24 cellular contexts compared by ENCODE assay signal in genomic region chr10:36280396-36280795, GRCh38.
DNase-seq lines count a peak whose midpoint lies in the region; ATAC-seq, FAIRE-seq and TF ChIP-seq lines count a peak whose summit lies in the region.
"Had no signal": no experiment of that assay in that cellular context is flagged by ENCODE, and none has a peak within 500 bp of the region (broad histone marks: within the 10 kb centered on the region; RNA-seq: fewer than 3 reads in every experiment).

No MANE protein-coding gene starts in this region.

- intact Hi-C loops in head of caudate nucleus (cut with DNase I): no loop called here

- no peak for TF ChIP-seq POLR2A in A549 (IDR thresholded peaks at IDR 0.05; ENCODE audit: low read length)

- H3K4me1 ChIP-seq in A549 (peaks cover 30% of the 10 kb centered on the region), mesodermal cell (ENCODE audit: control insufficient read depth, insufficient read depth, low read length, poor library complexity, severe bottlenecking) (peaks cover 16% of the 10 kb centered on the region)
- H3K4me1 ChIP-seq: HAP-1, psoas muscle had no signal

- H3K27me3 ChIP-seq in brain microvascular endothelial cell (replicated peaks): no peaks in the 10 kb centered on the region

- H3K4me2 ChIP-seq in A549: peak overlapping the region; percentile 72

- FAIRE-seq in A549 (lab: Jason Lieb, UNC): no peak

- no peak; a peak in 1 of 5 replicates for TF ChIP-seq RAD21 in A549 (conservative IDR thresholded peaks at IDR 0.05 in 1 of 2, IDR thresholded peaks at IDR 0.05 in 1 of 2)

- TF ChIP-seq CTCF in A549 (IDR thresholded peaks at IDR 0.05) (no peak), brain microvascular endothelial cell (IDR thresholded peaks at IDR 0.05; ENCODE audit: low read depth, low read length, missing control alignments) (no peak)

- CTCF ChIA-PET in A549 (lab: Yijun Ruan, JAX): interaction anchor here (1.2 to 1.6 kb wide), 3 partner anchors 642 to 646 kb away, joined by 3 to 5 read pairs (median 4); no protein-coding TSS in a partner anchor

- POLR2A ChIA-PET in A549 (lab: Yijun Ruan, JAX): interaction anchor here (0.9 to 1.2 kb wide), 3 partner anchors 12 to 645 kb away, joined by 3 read pairs; no protein-coding TSS in a partner anchor

- WGBS in A549 (ENCODE audit: missing lambda C conversion rate): 0% methylated on average over 1 of the region's 1 CpG
- no CpG with 5 or more reads among the region's 1 CpG for WGBS in mesodermal cell (ENCODE audit: insufficient coverage in 2 of 2), 2 experiments

- H3K36me3 ChIP-seq in brain microvascular endothelial cell (replicated peaks): no peaks in the 10 kb centered on the region
- no peaks in the 10 kb centered on the region for H3K36me3 ChIP-seq in mesodermal cell (ENCODE audit: control insufficient read depth, insufficient read depth, low read length)
- H3K36me3 ChIP-seq: HAP-1 had no signal

- H3K27ac ChIP-seq in A549 (peak overlapping the region; percentile 83 to 85), brain microvascular endothelial cell (no peak overlapping the region), mesodermal cell (ENCODE audit: low read depth, low read length, severe bottlenecking) (peak overlapping the region; percentile 63), substantia nigra (ENCODE audit: low read depth, low read length, poor library complexity, severe bottlenecking) (no peak overlapping the region)
- H3K27ac ChIP-seq: psoas muscle had no signal

- in situ Hi-C loops in brain microvascular endothelial cell (cut with HindIII; ENCODE audit: low pct_ligation_motif_present, low sequenced_read_pairs): no loop called here

- H3K9me3 ChIP-seq in A549: peaks cover 15% of the 10 kb centered on the region
- H3K9me3 ChIP-seq in mesodermal cell (ENCODE audit: control insufficient read depth, low read length): no peaks in the 10 kb centered on the region
- H3K9me3 ChIP-seq: HAP-1, psoas muscle had no signal

- ATAC-seq in A549: peak; percentile 75 to 79
- no peak for ATAC-seq in GM18870 (IDR thresholded peaks at IDR 0.05; ENCODE audit: unreplicated experiment)
- ATAC-seq: activated CD8-positive, alpha-beta T cell treated with anti-CD3 and anti-CD28 coated beads for 36 hours; natural killer cell treated with Interleukin-12 subunit alpha and Interleukin-12 subunit beta and Interleukin-15 and Interleukin-18, amount 100 ng/mL, for 72 hours; psoas muscle; Right ventricle myocardium inferior; stimulated activated effector memory CD8-positive, alpha-beta T cell treated with anti-CD3 and anti-CD28 coated beads, Interleukin-12 subunit alpha, Interleukin-12 subunit beta, amount 100 ng/mL, for 72 hours had no signal

- no peak for TF ChIP-seq EP300 in A549 (IDR thresholded peaks at IDR 0.05)

- no peak overlapping the region for H3K4me3 ChIP-seq in A549
- H3K4me3 ChIP-seq in brain microvascular endothelial cell (ENCODE audit: low read depth, low read length): no peak overlapping the region
- no peak overlapping the region for H3K4me3 ChIP-seq in mesodermal cell (ENCODE audit: extremely low read depth, insufficient read depth, low read length, poor library complexity, severe bottlenecking)
- H3K4me3 ChIP-seq: HAP-1, psoas muscle had no signal

- peak in 1 of 2 experiments; percentile 9 for DNase-seq in A549 (ENCODE audit: low read depth in 1 of 2, low spot score in 1 of 2)
- peak; percentile 15 for DNase-seq in HT1080 (ENCODE audit: low read depth)
- DNase-seq in brain microvascular endothelial cell: peak; percentile 63
- no peak for DNase-seq in substantia nigra (lab: John Stamatoyannopoulos, UW)
- no peak for DNase-seq in head of caudate nucleus
- DNase-seq in NCI-H82 treated with DMSO at 0.1 percent for 48 hours (lab: John Stamatoyannopoulos, UW; ENCODE audit: unreplicated experiment): no peak
- DNase-seq: activated B cell treated with CpG ODN at 0.5 μM for 24 hours; activated CD8-positive, alpha-beta T cell treated with anti-CD3 and anti-CD28 coated beads for 36 hours; activated naive CD8-positive, alpha-beta T cell treated with anti-CD3 and anti-CD28 coated beads, Interleukin-2, amount 10 ng/mL, durations not matched to agents 7 days and 5 days; DND-41; effector CD8-positive, alpha-beta T cell; islet precursor cell; KG1; mammary epithelial cell; NCI-H1048; NCI-H2081; NCI-H510A treated with DMSO at 0.1 percent for 48 hours; psoas muscle had no signal

TF ChIP-seq in A549, 52 proteins besides CTCF, POLR2A, EP300 and RAD21:
- TF ChIP-seq GATA3 (IDR thresholded peaks at IDR 0.05; ENCODE audit: borderline replicate concordance) (no peak), REST (IDR thresholded peaks at IDR 0.05) (no peak), SREBF2 (IDR thresholded peaks at IDR 0.05) (no peak), PBX3 (IDR thresholded peaks at IDR 0.05) (no peak), SMC3 (IDR thresholded peaks at IDR 0.05) (no peak)

Comparison
In these comparisons a context has a peak if more than half of its experiments do, and no peak if none do; other contexts are left out.
1. DNase-seq: peak in HT1080 (single experiment) and brain microvascular endothelial cell (single experiment); none in substantia nigra (0 of 49), head of caudate nucleus (0 of 42) and NCI-H82 treated with DMSO at 0.1 percent for 48 hours (single experiment).
2. H3K27ac ChIP-seq: peak in A549 (2 of 2) and mesodermal cell (single experiment); none in brain microvascular endothelial cell (single experiment) and substantia nigra (single experiment).